Comparison of ENCODE assay signal across 18 cellular contexts in genomic region chr4:78020677-78021076, GRCh38. TPM values are rescaled to one million over a fixed set of nuclear protein-coding genes. Genes with fewer than 3 reads are reported as not detected.
"Had no signal": no experiment of that assay in that cellular context is flagged by ENCODE, and none has a peak within 500 bp of the region (broad histone marks: within the 10 kb centered on the region; RNA-seq: fewer than 3 reads in every experiment).

No MANE protein-coding gene starts in this region.

- H3K27ac Mint-ChIP-seq: activated B cell treated with CpG ODN at 0.5 μM for 24 hours; activated CD8-positive, alpha-beta T cell treated with anti-CD3 and anti-CD28 coated beads for 36 hours; activated naive CD4-positive, alpha-beta T cell treated with anti-CD3 and anti-CD28 coated beads, Interleukin-2, amount 50 U/mL, for 24 hours; naive thymus-derived CD8-positive, alpha-beta T cell; stimulated activated memory B cell treated with anti-CD40 and anti-IgM and Interleukin-4, amounts not matched to agents 10 μg/mL and 1 μg/mL and 100 μg/mL, for 72 hours had no signal

- H3K27me3 Mint-ChIP-seq: activated CD8-positive, alpha-beta T cell treated with anti-CD3 and anti-CD28 coated beads for 36 hours had no signal

- ATAC-seq: activated CD8-positive, alpha-beta T cell treated with anti-CD3 and anti-CD28 coated beads for 36 hours; activated T-cell treated with anti-CD3 and anti-CD28 coated beads, Interleukin-2, amount 50 U/mL, for 4 hours; gastroesophageal sphincter; heart right ventricle; left lobe of liver; mucosa of descending colon; naive thymus-derived CD8-positive, alpha-beta T cell; stimulated activated memory B cell treated with anti-CD40 and anti-IgM and Interleukin-4, amounts not matched to agents 10 μg/mL and 1 μg/mL and 100 μg/mL, for 72 hours had no signal

- H3K4me3 Mint-ChIP-seq: activated B cell treated with CpG ODN at 0.5 μM for 24 hours; activated CD8-positive, alpha-beta T cell treated with anti-CD3 and anti-CD28 coated beads for 36 hours; activated naive CD4-positive, alpha-beta T cell treated with anti-CD3 and anti-CD28 coated beads, Interleukin-2, amount 50 U/mL, for 24 hours; activated T-cell treated with anti-CD3 and anti-CD28 coated beads, Interleukin-2, amount 50 U/mL, for 4 hours; naive thymus-derived CD8-positive, alpha-beta T cell; stimulated activated memory B cell treated with anti-CD40 and anti-IgM and Interleukin-4, amounts not matched to agents 10 μg/mL and 1 μg/mL and 100 μg/mL, for 72 hours had no signal

- H3K4me1 Mint-ChIP-seq: activated B cell treated with CpG ODN at 0.5 μM for 24 hours; activated naive CD4-positive, alpha-beta T cell treated with anti-CD3 and anti-CD28 coated beads, Interleukin-2, amount 50 U/mL, for 24 hours; naive thymus-derived CD8-positive, alpha-beta T cell; stimulated activated memory B cell treated with anti-CD40 and anti-IgM and Interleukin-4, amounts not matched to agents 10 μg/mL and 1 μg/mL and 100 μg/mL, for 72 hours had no signal

- H3K27me3 ChIP-seq: adrenal gland, cardiac muscle cell, gastroesophageal sphincter, heart right ventricle, neutrophil had no signal

- H3K36me3 ChIP-seq: adrenal gland, cardiac muscle cell, gastroesophageal sphincter, heart right ventricle, neutrophil had no signal

- H3K9me3 Mint-ChIP-seq: activated B cell treated with CpG ODN at 0.5 μM for 24 hours; activated CD8-positive, alpha-beta T cell treated with anti-CD3 and anti-CD28 coated beads for 36 hours; activated naive CD4-positive, alpha-beta T cell treated with anti-CD3 and anti-CD28 coated beads, Interleukin-2, amount 50 U/mL, for 24 hours; activated T-cell treated with anti-CD3 and anti-CD28 coated beads, Interleukin-2, amount 50 U/mL, for 4 hours; naive thymus-derived CD8-positive, alpha-beta T cell; stimulated activated memory B cell treated with anti-CD40 and anti-IgM and Interleukin-4, amounts not matched to agents 10 μg/mL and 1 μg/mL and 100 μg/mL, for 72 hours had no signal

- H3K27ac ChIP-seq: adrenal gland, gastroesophageal sphincter, heart right ventricle, neutrophil had no signal

- H3K9me3 ChIP-seq: adrenal gland, gastroesophageal sphincter, heart right ventricle, mucosa of descending colon, neutrophil had no signal

- DNase-seq: activated B cell treated with CpG ODN at 0.5 μM for 24 hours; activated CD4-positive, alpha-beta T cell treated with anti-CD3 and anti-CD28 coated beads for 48 hours; activated CD8-positive, alpha-beta T cell treated with anti-CD3 and anti-CD28 coated beads for 36 hours; activated effector memory CD4-positive, alpha-beta T cell treated with Interleukin-2 at 50 U/mL for 16 hours; activated T-cell treated with anti-CD3 and anti-CD28 coated beads, Interleukin-2, amount 50 U/mL, for 4 hours; adrenal gland; erythroblast; heart right ventricle; mammary epithelial cell; mucosa of descending colon; naive thymus-derived CD8-positive, alpha-beta T cell; retina had no signal

- H3K36me3 Mint-ChIP-seq: activated naive CD4-positive, alpha-beta T cell treated with anti-CD3 and anti-CD28 coated beads, Interleukin-2, amount 50 U/mL, for 24 hours; naive thymus-derived CD8-positive, alpha-beta T cell; stimulated activated memory B cell treated with anti-CD40 and anti-IgM and Interleukin-4, amounts not matched to agents 10 μg/mL and 1 μg/mL and 100 μg/mL, for 72 hours had no signal

- H3K4me3 ChIP-seq: adrenal gland, cardiac muscle cell, gastroesophageal sphincter, heart right ventricle, mucosa of descending colon had no signal

- H3K4me1 ChIP-seq: adrenal gland, gastroesophageal sphincter, heart right ventricle had no signal

RNA-seq across cellular contexts. Expression of gene FRAS1, which starts 36.4 kb away (rescaled TPM):
- total RNA-seq: activated B cell treated with CpG ODN at 0.5 μM for 24 hours; naive thymus-derived CD8-positive, alpha-beta T cell had no signal
